ENCODE assay signal across 1 cellular context in the genomic region with DNA sequence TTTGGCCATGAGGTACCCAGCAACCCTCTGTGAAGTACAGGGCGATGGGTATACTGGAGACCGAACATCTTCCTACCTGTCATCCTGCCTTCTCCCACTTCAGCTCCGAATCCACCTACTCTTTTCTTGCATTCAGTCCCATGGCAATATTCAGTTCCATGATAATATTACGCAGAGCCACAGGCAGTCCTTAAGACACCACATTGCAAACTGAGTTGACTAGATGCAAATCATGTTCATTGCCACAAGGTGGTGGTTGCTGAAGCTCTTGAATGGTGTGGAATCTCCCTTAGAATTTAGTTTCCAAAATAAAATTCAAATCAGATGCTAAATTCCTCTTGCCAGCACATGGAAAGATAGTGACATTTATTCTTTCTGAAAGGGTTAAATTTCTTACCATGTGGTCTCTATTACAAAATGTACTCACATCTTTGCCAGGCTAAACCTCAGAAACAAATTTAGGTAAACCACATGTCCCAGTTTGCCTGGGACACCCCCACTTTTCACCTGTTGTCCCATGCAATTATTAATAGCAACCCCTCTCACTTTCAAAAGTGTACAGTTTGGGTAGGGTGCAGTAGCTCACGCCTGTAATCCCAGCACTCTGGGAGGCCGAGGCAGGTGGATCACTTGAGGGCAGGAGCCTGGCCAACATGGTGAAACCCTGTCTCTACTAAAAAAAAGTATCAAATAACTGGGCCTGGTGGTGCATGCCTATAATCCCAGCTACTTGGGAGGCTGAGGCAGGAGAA.
TF ChIP-seq lines count a peak whose summit lies in the region.

No MANE protein-coding gene starts in this region.

TF ChIP-seq in GM12891, 5 proteins besides CTCF, POLR2A, EP300 and RAD21 (continued from another document):
- TF ChIP-seq SPI1 (IDR thresholded peaks at IDR 0.05; ENCODE audit: low read depth, low read length) = no peak
- TF ChIP-seq POLR2AphosphoS5 (IDR thresholded peaks at IDR 0.05; ENCODE audit: low read depth, low read length) = no peak
- TF ChIP-seq POU2F2 (IDR thresholded peaks at IDR 0.05; ENCODE audit: low read depth, low read length) = no peak
- TF ChIP-seq PAX5 (IDR thresholded peaks at IDR 0.05; ENCODE audit: insufficient read depth, low read length, severe bottlenecking) = no peak
